18 cellular contexts compared by ENCODE assay signal in genomic region chr11:72696866-72697428, GRCh38. TPM values are rescaled to one million over a fixed set of nuclear protein-coding genes. Genes with fewer than 3 reads are reported as not detected.
DNase-seq lines count a peak whose midpoint lies in the region; ATAC-seq and TF ChIP-seq lines count a peak whose summit lies in the region.
"Had no signal": no experiment of that assay in that cellular context is flagged by ENCODE, and none has a peak within 500 bp of the region (broad histone marks: within the 10 kb centered on the region; RNA-seq: fewer than 3 reads in every experiment).

No MANE protein-coding gene starts in this region.

- peaks cover 9% of the 10 kb centered on the region for H3K4me1 ChIP-seq in mesenchymal stem cell (ENCODE audit: control insufficient read depth, insufficient read depth, low read depth, low read length)
- no peaks in the 10 kb centered on the region for H3K4me1 ChIP-seq in uterus

- H2BK120ac ChIP-seq in mesenchymal stem cell (ENCODE audit: low read depth, low read length) = no peak overlapping the region

- no peak overlapping the region for H2AFZ ChIP-seq in mesenchymal stem cell (ENCODE audit: low read depth, low read length)

- H3K4me3 ChIP-seq in fibroblast of villous mesenchyme (ENCODE audit: low read depth, low read length) (no peak overlapping the region), mesenchymal stem cell (ENCODE audit: insufficient read depth in 1 of 2, low read depth in 1 of 2, low read length in 2 of 2) (no peak overlapping the region), uterus (no peak overlapping the region)
- H3K4me3 ChIP-seq: cardiac muscle cell had no signal

- no peak overlapping the region for H3K23ac ChIP-seq in mesenchymal stem cell (ENCODE audit: low read length in 2 of 2)

- H3K14ac ChIP-seq in mesenchymal stem cell (ENCODE audit: low read length in 2 of 2) = no peak overlapping the region

- CTCF ChIA-PET in activated CD8-positive, alpha-beta T cell treated with anti-CD3 and anti-CD28 coated beads for 36 hours (lab: Charles Lee) = no interaction called here
- CTCF ChIA-PET in activated CD8-positive, alpha-beta T cell treated with anti-CD3 and anti-CD28 coated beads, Interleukin-2, amount 10 ng/mL, durations not matched to agents 7 days and 5 days (lab: Charles Lee) = no interaction called here

- H3K27ac Mint-ChIP-seq in activated CD8-positive, alpha-beta T cell treated with anti-CD3 and anti-CD28 coated beads for 36 hours = no peak overlapping the region
- no peak overlapping the region for H3K27ac Mint-ChIP-seq in activated CD8-positive, alpha-beta T cell treated with anti-CD3 and anti-CD28 coated beads, Interleukin-2, amount 10 ng/mL, durations not matched to agents 7 days and 5 days
- H3K27ac Mint-ChIP-seq: activated naive CD4-positive, alpha-beta T cell treated with anti-CD3 and anti-CD28 coated beads, Interleukin-2, amount 50 U/mL, for 24 hours; mesothelial cell of epicardium had no signal

- intact Hi-C loops in activated CD8-positive, alpha-beta T cell treated with anti-CD3 and anti-CD28 coated beads for 36 hours (cut with micrococcal nuclease) = no loop called here
- intact Hi-C loops in uterus (cut with DNase I; ENCODE audit: low total_unique reads) = no loop called here

- H2BK15ac ChIP-seq in mesenchymal stem cell (ENCODE audit: low read depth, poor library complexity, severe bottlenecking) = no peak overlapping the region

- no peak overlapping the region for H3K4me2 ChIP-seq in mesenchymal stem cell (ENCODE audit: low read length, poor library complexity, severe bottlenecking)

- no peak overlapping the region for H4K8ac ChIP-seq in mesenchymal stem cell (ENCODE audit: low read length)

- peaks cover 17% of the 10 kb centered on the region for H3K79me1 ChIP-seq in mesenchymal stem cell (replicated peaks; ENCODE audit: low read length, poor library complexity, severe bottlenecking)

- no peak overlapping the region for H3K4me3 Mint-ChIP-seq in activated CD8-positive, alpha-beta T cell treated with anti-CD3 and anti-CD28 coated beads for 36 hours
- no peak overlapping the region for H3K4me3 Mint-ChIP-seq in activated CD8-positive, alpha-beta T cell treated with anti-CD3 and anti-CD28 coated beads, Interleukin-2, amount 10 ng/mL, durations not matched to agents 7 days and 5 days
- H3K4me3 Mint-ChIP-seq: activated naive CD4-positive, alpha-beta T cell treated with anti-CD3 and anti-CD28 coated beads, Interleukin-2, amount 50 U/mL, for 24 hours; CD4-positive, alpha-beta memory T cell; mesothelial cell of epicardium had no signal

- H2BK5ac ChIP-seq in mesenchymal stem cell (ENCODE audit: low read depth, low read length, poor library complexity, severe bottlenecking) = no peak overlapping the region

- H3K9me3 ChIP-seq in mesenchymal stem cell (ENCODE audit: control insufficient read depth, low read length) = no peaks in the 10 kb centered on the region
- H3K9me3 ChIP-seq in uterus = no peaks in the 10 kb centered on the region

- H3K27ac ChIP-seq in mesenchymal stem cell (ENCODE audit: low read length, poor library complexity, severe bottlenecking) (no peak overlapping the region), uterus (peak overlapping the region in 1 of 2 donors; percentile 9)
- H3K27ac ChIP-seq: cardiac muscle cell, VCaP had no signal

- H3K36me3 Mint-ChIP-seq in activated CD8-positive, alpha-beta T cell treated with anti-CD3 and anti-CD28 coated beads for 36 hours (ENCODE audit: low read depth) = peaks cover 35% of the 10 kb centered on the region
- H3K36me3 Mint-ChIP-seq in activated CD8-positive, alpha-beta T cell treated with anti-CD3 and anti-CD28 coated beads, Interleukin-2, amount 10 ng/mL, durations not matched to agents 7 days and 5 days (ENCODE audit: low read depth) = peaks cover 51% of the 10 kb centered on the region

- TF ChIP-seq POLR2A in uterus (IDR thresholded peaks at IDR 0.05) = no peak

- DNase-seq in activated CD8-positive, alpha-beta T cell treated with anti-CD3 and anti-CD28 coated beads for 36 hours = no peak
- DNase-seq in activated CD8-positive, alpha-beta T cell treated with anti-CD3 and anti-CD28 coated beads, Interleukin-2, amount 10 ng/mL, durations not matched to agents 7 days and 5 days = no peak
- DNase-seq in fibroblast of villous mesenchyme (ENCODE audit: low read depth) (peak; percentile 48), mesenchymal stem cell (no peak), uterus (peak; percentile 56 to 60), NCI-H69 (lab: John Stamatoyannopoulos, UW) (no peak)
- DNase-seq: 8988T; activated CD8-positive, alpha-beta memory T cell treated with anti-CD3 and anti-CD28 coated beads, Interleukin-2, amount 50 U/mL, for 4 hours; KBM-7; NCI-H446 treated with DMSO at 0.1 percent for 48 hours; OCI-M1 had no signal

- no peak overlapping the region for H3K4ac ChIP-seq in mesenchymal stem cell (ENCODE audit: low read depth in 1 of 2, low read length in 2 of 2)

- no peaks in the 10 kb centered on the region for H3K27me3 Mint-ChIP-seq in activated CD8-positive, alpha-beta T cell treated with anti-CD3 and anti-CD28 coated beads for 36 hours
- H3K27me3 Mint-ChIP-seq in activated CD8-positive, alpha-beta T cell treated with anti-CD3 and anti-CD28 coated beads, Interleukin-2, amount 10 ng/mL, durations not matched to agents 7 days and 5 days (ENCODE audit: low read depth) = no peaks in the 10 kb centered on the region
- H3K27me3 Mint-ChIP-seq: activated naive CD4-positive, alpha-beta T cell treated with anti-CD3 and anti-CD28 coated beads, Interleukin-2, amount 50 U/mL, for 24 hours; CD4-positive, alpha-beta memory T cell had no signal

- 81% methylated on average over 38 of the region's 39 CpGs for WGBS in mesenchymal stem cell

- H3K9ac ChIP-seq in mesenchymal stem cell (ENCODE audit: low read length) = peak overlapping the region; percentile 29

- no peaks in the 10 kb centered on the region for H3K4me1 Mint-ChIP-seq in activated CD8-positive, alpha-beta T cell treated with anti-CD3 and anti-CD28 coated beads for 36 hours (ENCODE audit: low read depth)
- no peaks in the 10 kb centered on the region for H3K4me1 Mint-ChIP-seq in activated CD8-positive, alpha-beta T cell treated with anti-CD3 and anti-CD28 coated beads, Interleukin-2, amount 10 ng/mL, durations not matched to agents 7 days and 5 days (ENCODE audit: low read depth)
- H3K4me1 Mint-ChIP-seq: activated naive CD4-positive, alpha-beta T cell treated with anti-CD3 and anti-CD28 coated beads, Interleukin-2, amount 50 U/mL, for 24 hours; mesothelial cell of epicardium had no signal

- no peak overlapping the region for H4K91ac ChIP-seq in mesenchymal stem cell (ENCODE audit: low read length)

- POLR2A ChIA-PET in activated CD8-positive, alpha-beta T cell treated with anti-CD3 and anti-CD28 coated beads for 36 hours (lab: Charles Lee) = interaction anchor here (1.2 kb wide), 1 partner anchor 116 kb away, joined by 3 read pairs; no protein-coding TSS in a partner anchor
- POLR2A ChIA-PET in activated CD8-positive, alpha-beta T cell treated with anti-CD3 and anti-CD28 coated beads, Interleukin-2, amount 10 ng/mL, durations not matched to agents 7 days and 5 days (lab: Charles Lee) = no interaction called here

- H3K27me3 ChIP-seq in mesenchymal stem cell (ENCODE audit: control insufficient read depth in 1 of 2, insufficient read depth in 1 of 2, low read length in 2 of 2) (no peaks in the 10 kb centered on the region), uterus (no peaks in the 10 kb centered on the region)
- H3K27me3 ChIP-seq: cardiac muscle cell had no signal

- H2BK12ac ChIP-seq in mesenchymal stem cell (ENCODE audit: low read length in 2 of 2) = no peak overlapping the region

- no peak overlapping the region for H3K18ac ChIP-seq in mesenchymal stem cell (ENCODE audit: low read depth in 1 of 2, low read length in 2 of 2)

- TF ChIP-seq CTCF in activated CD8-positive, alpha-beta T cell treated with anti-CD3 and anti-CD28 coated beads for 36 hours (IDR thresholded peaks at IDR 0.05) = no peak
- TF ChIP-seq CTCF in fibroblast of villous mesenchyme (IDR thresholded peaks at IDR 0.05; ENCODE audit: insufficient read depth, low read depth, low read length) (no peak), uterus (IDR thresholded peaks at IDR 0.05) (no peak)

- H2AK5ac ChIP-seq in mesenchymal stem cell (ENCODE audit: low read length, severe bottlenecking) = no peak overlapping the region

- H3K9me3 Mint-ChIP-seq in activated CD8-positive, alpha-beta T cell treated with anti-CD3 and anti-CD28 coated beads for 36 hours = no peaks in the 10 kb centered on the region
- H3K9me3 Mint-ChIP-seq in activated CD8-positive, alpha-beta T cell treated with anti-CD3 and anti-CD28 coated beads, Interleukin-2, amount 10 ng/mL, durations not matched to agents 7 days and 5 days (ENCODE audit: insufficient read depth) = no peaks in the 10 kb centered on the region
- H3K9me3 Mint-ChIP-seq: activated naive CD4-positive, alpha-beta T cell treated with anti-CD3 and anti-CD28 coated beads, Interleukin-2, amount 50 U/mL, for 24 hours; CD4-positive, alpha-beta memory T cell; mesothelial cell of epicardium had no signal

- H3K36me3 ChIP-seq in mesenchymal stem cell (ENCODE audit: control insufficient read depth in 1 of 2, insufficient read depth in 2 of 2, low read depth in 1 of 2, low read length in 2 of 2) = peaks cover 96 to 97% of the 10 kb centered on the region in 2 experiments
- no peaks in the 10 kb centered on the region for H3K36me3 ChIP-seq in uterus

- ATAC-seq in activated CD8-positive, alpha-beta T cell treated with anti-CD3 and anti-CD28 coated beads for 36 hours = peak; percentile 42
- ATAC-seq in activated CD8-positive, alpha-beta T cell treated with anti-CD3 and anti-CD28 coated beads, Interleukin-2, amount 10 ng/mL, durations not matched to agents 7 days and 5 days = no peak
- no peak for ATAC-seq in GM19455 (IDR thresholded peaks at IDR 0.05; ENCODE audit: unreplicated experiment)
- ATAC-seq in HG02852 (IDR thresholded peaks at IDR 0.05; ENCODE audit: unreplicated experiment) = no peak

RNA-seq across cellular contexts. Expression of gene PDE2A, which starts 22.7 kb away (rescaled TPM):
- under 1 TPM; 0.14 to 0.72 TPM for total RNA-seq in activated CD8-positive, alpha-beta T cell treated with anti-CD3 and anti-CD28 coated beads for 36 hours
- under 1 TPM; 0.26 to 0.37 TPM for total RNA-seq in activated CD8-positive, alpha-beta T cell treated with anti-CD3 and anti-CD28 coated beads, Interleukin-2, amount 10 ng/mL, durations not matched to agents 7 days and 5 days
- total RNA-seq in fibroblast of villous mesenchyme (under 0.01 TPM in 2 replicates), uterus (100 to 1,000 TPM in 2 of 4 donors, 10 to 100 TPM in 2; 13.8 to 185 (median 94.2) TPM)
- 0.61 TPM for polyA plus RNA-seq in mesenchymal stem cell (2013, experiment 1 of 2)
- 0.56 TPM for polyA plus RNA-seq in mesenchymal stem cell (2013, experiment 2 of 2)
- polyA plus RNA-seq: cardiac muscle cell had no signal

RNA-seq across cellular contexts. Expression of gene ARAP1, which starts 55.3 kb away (rescaled TPM):
- total RNA-seq in activated CD8-positive, alpha-beta T cell treated with anti-CD3 and anti-CD28 coated beads for 36 hours = 10 to 100 TPM; 77.7 to 91.5 TPM
- total RNA-seq in activated CD8-positive, alpha-beta T cell treated with anti-CD3 and anti-CD28 coated beads, Interleukin-2, amount 10 ng/mL, durations not matched to agents 7 days and 5 days = 10 to 100 TPM; 84.3 to 89.6 TPM
- total RNA-seq in fibroblast of villous mesenchyme (73.0 and 77.0 TPM in 2 replicates), uterus (100 to 1,000 TPM in 1 of 4 donors, 10 to 100 TPM in 3; 21.3 to 222 (median 70.4) TPM)
- polyA plus RNA-seq in mesenchymal stem cell (2013, experiment 1 of 2) = 26.6 TPM
- polyA plus RNA-seq in mesenchymal stem cell (2013, experiment 2 of 2) = 23.6 TPM

Comparison
In these comparisons a context has a peak if more than half of its experiments do, and no peak if none do; other contexts are left out.
1. DNase-seq: peak in fibroblast of villous mesenchyme (single experiment) and uterus (2 of 2); none in activated CD8-positive, alpha-beta T cell treated with anti-CD3 and anti-CD28 coated beads for 36 hours (single experiment), activated CD8-positive, alpha-beta T cell treated with anti-CD3 and anti-CD28 coated beads, Interleukin-2, amount 10 ng/mL, durations not matched to agents 7 days and 5 days (single experiment), mesenchymal stem cell (single experiment) and NCI-H69 (single experiment).
2. RNA of gene PDE2A, which starts 22.7 kb away (total RNA-seq): 13.8 to 185 TPM in uterus; 0.14 to 0.72 TPM in activated CD8-positive, alpha-beta T cell treated with anti-CD3 and anti-CD28 coated beads for 36 hours, 0.26 to 0.37 TPM in activated CD8-positive, alpha-beta T cell treated with anti-CD3 and anti-CD28 coated beads, Interleukin-2, amount 10 ng/mL, durations not matched to agents 7 days and 5 days and under 0.01 TPM in fibroblast of villous mesenchyme; every median in the first group is over 4 times any median in the second.